2 cellular contexts compared by ENCODE assay signal in the genomic region with DNA sequence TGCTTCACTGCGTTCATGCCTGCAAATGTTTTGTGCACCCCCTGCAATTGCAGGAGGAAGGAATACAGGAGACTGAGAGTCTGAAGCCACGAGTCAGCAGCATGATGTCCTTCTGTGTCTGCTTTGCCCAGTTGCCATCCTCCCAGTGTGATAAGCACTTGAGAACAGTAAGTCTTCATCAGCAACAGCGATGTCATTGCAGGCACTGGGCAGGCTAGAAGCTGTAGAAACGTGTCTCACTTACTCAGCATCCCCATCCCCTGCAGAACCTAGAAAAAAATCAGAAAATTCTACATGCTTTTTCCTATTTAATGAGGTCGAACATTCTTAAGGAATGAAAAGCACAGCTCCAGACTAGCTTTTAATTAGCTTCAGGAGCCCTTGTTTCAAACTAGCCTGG.
TF ChIP-seq lines count a peak whose summit lies in the region.

No MANE protein-coding gene starts in this region.

TF ChIP-seq in GM23338, 12 proteins besides CTCF, POLR2A, EP300 and RAD21 (continued from another document):
- TF ChIP-seq, protein P1, sequence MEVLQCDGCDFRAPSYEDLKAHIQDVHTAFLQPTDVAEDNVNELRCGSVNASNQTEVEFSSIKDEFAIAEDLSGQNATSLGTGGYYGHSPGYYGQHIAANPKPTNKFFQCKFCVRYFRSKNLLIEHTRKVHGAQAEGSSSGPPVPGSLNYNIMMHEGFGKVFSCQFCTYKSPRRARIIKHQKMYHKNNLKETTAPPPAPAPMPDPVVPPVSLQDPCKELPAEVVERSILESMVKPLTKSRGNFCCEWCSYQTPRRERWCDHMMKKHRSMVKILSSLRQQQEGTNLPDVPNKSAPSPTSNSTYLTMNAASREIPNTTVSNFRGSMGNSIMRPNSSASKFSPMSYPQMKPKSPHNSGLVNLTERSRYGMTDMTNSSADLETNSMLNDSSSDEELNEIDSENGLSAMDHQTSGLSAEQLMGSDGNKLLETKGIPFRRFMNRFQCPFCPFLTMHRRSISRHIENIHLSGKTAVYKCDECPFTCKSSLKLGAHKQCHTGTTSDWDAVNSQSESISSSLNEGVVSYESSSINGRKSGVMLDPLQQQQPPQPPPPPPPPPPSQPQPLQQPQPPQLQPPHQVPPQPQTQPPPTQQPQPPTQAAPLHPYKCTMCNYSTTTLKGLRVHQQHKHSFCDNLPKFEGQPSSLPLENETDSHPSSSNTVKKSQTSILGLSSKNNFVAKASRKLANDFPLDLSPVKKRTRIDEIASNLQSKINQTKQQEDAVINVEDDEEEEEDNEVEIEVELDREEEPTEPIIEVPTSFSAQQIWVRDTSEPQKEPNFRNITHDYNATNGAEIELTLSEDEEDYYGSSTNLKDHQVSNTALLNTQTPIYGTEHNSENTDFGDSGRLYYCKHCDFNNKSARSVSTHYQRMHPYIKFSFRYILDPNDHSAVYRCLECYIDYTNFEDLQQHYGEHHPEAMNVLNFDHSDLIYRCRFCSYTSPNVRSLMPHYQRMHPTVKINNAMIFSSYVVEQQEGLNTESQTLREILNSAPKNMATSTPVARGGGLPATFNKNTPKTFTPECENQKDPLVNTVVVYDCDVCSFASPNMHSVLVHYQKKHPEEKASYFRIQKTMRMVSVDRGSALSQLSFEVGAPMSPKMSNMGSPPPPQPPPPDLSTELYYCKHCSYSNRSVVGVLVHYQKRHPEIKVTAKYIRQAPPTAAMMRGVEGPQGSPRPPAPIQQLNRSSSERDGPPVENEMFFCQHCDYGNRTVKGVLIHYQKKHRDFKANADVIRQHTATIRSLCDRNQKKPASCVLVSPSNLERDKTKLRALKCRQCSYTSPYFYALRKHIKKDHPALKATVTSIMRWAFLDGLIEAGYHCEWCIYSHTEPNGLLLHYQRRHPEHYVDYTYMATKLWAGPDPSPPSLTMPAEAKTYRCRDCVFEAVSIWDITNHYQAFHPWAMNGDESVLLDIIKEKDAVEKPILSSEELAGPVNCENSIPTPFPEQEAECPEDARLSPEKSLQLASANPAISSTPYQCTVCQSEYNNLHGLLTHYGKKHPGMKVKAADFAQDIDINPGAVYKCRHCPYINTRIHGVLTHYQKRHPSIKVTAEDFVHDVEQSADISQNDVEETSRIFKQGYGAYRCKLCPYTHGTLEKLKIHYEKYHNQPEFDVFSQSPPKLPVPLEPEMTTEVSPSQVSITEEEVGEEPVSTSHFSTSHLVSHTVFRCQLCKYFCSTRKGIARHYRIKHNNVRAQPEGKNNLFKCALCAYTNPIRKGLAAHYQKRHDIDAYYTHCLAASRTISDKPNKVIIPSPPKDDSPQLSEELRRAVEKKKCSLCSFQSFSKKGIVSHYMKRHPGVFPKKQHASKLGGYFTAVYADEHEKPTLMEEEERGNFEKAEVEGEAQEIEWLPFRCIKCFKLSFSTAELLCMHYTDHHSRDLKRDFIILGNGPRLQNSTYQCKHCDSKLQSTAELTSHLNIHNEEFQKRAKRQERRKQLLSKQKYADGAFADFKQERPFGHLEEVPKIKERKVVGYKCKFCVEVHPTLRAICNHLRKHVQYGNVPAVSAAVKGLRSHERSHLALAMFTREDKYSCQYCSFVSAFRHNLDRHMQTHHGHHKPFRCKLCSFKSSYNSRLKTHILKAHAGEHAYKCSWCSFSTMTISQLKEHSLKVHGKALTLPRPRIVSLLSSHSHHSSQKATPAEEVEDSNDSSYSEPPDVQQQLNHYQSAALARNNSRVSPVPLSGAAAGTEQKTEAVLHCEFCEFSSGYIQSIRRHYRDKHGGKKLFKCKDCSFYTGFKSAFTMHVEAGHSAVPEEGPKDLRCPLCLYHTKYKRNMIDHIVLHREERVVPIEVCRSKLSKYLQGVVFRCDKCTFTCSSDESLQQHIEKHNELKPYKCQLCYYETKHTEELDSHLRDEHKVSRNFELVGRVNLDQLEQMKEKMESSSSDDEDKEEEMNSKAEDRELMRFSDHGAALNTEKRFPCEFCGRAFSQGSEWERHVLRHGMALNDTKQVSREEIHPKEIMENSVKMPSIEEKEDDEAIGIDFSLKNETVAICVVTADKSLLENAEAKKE (CRISPR knock-in tag; IDR thresholded peaks at IDR 0.05): no peak
- no peak for TF ChIP-seq JUNB (IDR thresholded peaks at IDR 0.05; ENCODE audit: unreplicated experiment)
- no peak for TF ChIP-seq STAT1 (IDR thresholded peaks at IDR 0.05; ENCODE audit: unreplicated experiment)
- TF ChIP-seq EZH2phosphoT487 (IDR thresholded peaks at IDR 0.05; ENCODE audit: unreplicated experiment): no peak
- TF ChIP-seq EZH2 (IDR thresholded peaks at IDR 0.05; ENCODE audit: low read depth, unreplicated experiment): no peak
- TF ChIP-seq, protein P2, sequence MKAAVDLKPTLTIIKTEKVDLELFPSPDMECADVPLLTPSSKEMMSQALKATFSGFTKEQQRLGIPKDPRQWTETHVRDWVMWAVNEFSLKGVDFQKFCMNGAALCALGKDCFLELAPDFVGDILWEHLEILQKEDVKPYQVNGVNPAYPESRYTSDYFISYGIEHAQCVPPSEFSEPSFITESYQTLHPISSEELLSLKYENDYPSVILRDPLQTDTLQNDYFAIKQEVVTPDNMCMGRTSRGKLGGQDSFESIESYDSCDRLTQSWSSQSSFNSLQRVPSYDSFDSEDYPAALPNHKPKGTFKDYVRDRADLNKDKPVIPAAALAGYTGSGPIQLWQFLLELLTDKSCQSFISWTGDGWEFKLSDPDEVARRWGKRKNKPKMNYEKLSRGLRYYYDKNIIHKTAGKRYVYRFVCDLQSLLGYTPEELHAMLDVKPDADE (IDR thresholded peaks at IDR 0.05): no peak
TF ChIP-seq in GM23338: peak in this region for 0.

TF ChIP-seq in SK-N-SH treated with all-trans-retinoic acid at 6 μM for 48 hours, 23 proteins besides CTCF, POLR2A, EP300 and RAD21 (continued from another document):
- TF ChIP-seq ZFP30 (CRISPR knock-in tag; IDR thresholded peaks at IDR 0.05) (no peak), ZC3H10 (CRISPR knock-in tag; IDR thresholded peaks at IDR 0.05) (no peak)
TF ChIP-seq in SK-N-SH treated with all-trans-retinoic acid at 6 μM for 48 hours: peak in this region for 0.
